In genomic region chr1:145995964-145996432, GRCh38 we compare ENCODE assay signal across 6 cellular contexts. TPM values are rescaled to one million over a fixed set of nuclear protein-coding genes. Genes with fewer than 3 reads are reported as not detected.
DNase-seq lines count a peak whose midpoint lies in the region; ATAC-seq and TF ChIP-seq lines count a peak whose summit lies in the region.

No MANE protein-coding gene starts in this region.

- H3K4me3 Mint-ChIP-seq in CD14-positive monocyte, result peak overlapping the region; percentile 99 to 100

- H3K27ac ChIP-seq in SK-N-MC, result no peak overlapping the region

- peaks cover 42 to 45% of the 10 kb centered on the region in 2 donors for H3K36me3 Mint-ChIP-seq in CD14-positive monocyte

- peaks cover 0 to 5% (median 0%) of the 10 kb centered on the region in 3 donors for H3K27me3 Mint-ChIP-seq in CD14-positive monocyte (ENCODE audit: low read depth in 3 of 3)

- no peak for TF ChIP-seq CTCF in CD14-positive monocyte (IDR thresholded peaks at IDR 0.05)

- H3K9me3 ChIP-seq in SK-N-MC (ENCODE audit: low read depth, low read length) (no peaks in the 10 kb centered on the region), iPS-15b (ENCODE audit: control insufficient read depth, insufficient read depth, low read length) (no peaks in the 10 kb centered on the region)

- ATAC-seq in HG03378 (IDR thresholded peaks at IDR 0.05; ENCODE audit: unreplicated experiment) (no peak), HG03175 (IDR thresholded peaks at IDR 0.05; ENCODE audit: unreplicated experiment) (no peak)

- H3K4me1 ChIP-seq in iPS-15b (ENCODE audit: control insufficient read depth, insufficient read depth, low read length), result peaks cover 12% of the 10 kb centered on the region

- DNase-seq in CD14-positive monocyte (ENCODE audit: low spot score) (no peak), SK-N-MC (ENCODE audit: low read depth, low spot score) (no peak), AG08396 (ENCODE audit: low spot score) (no peak)

- H3K9ac ChIP-seq in SK-N-MC (ENCODE audit: insufficient read length), result peak overlapping the region; percentile 58
- peak overlapping the region; percentile 73 for H3K9ac ChIP-seq in iPS-15b (ENCODE audit: low read depth, low read length)

- peaks cover 64% of the 10 kb centered on the region for H3K4me1 Mint-ChIP-seq in CD14-positive monocyte

- H3K27me3 ChIP-seq in iPS-15b (ENCODE audit: control insufficient read depth, insufficient read depth, low read length), result peaks cover 11% of the 10 kb centered on the region

- H3K27ac Mint-ChIP-seq in CD14-positive monocyte, result peak overlapping the region; percentile 93 to 99 (median 97)

- H3K4me3 ChIP-seq in SK-N-MC (peak overlapping the region; percentile 86), iPS-15b (ENCODE audit: low read depth, low read length) (peak overlapping the region; percentile 93)

- H3K36me3 ChIP-seq in SK-N-MC (ENCODE audit: insufficient read depth, low read length) (peaks cover 3% of the 10 kb centered on the region; the same call in 1 of the 2 replicates), iPS-15b (ENCODE audit: control insufficient read depth, insufficient read depth, low read length) (peaks cover 9% of the 10 kb centered on the region)

- H3K9me3 Mint-ChIP-seq in CD14-positive monocyte, result peaks cover 0 to 12% (median 2%) of the 10 kb centered on the region in 7 donors

- intact Hi-C loops in CD14-positive monocyte (cut with micrococcal nuclease), result loop anchor here (1.0 to 5.0 kb wide), 3 partner anchors 15 to 34 kb away; partner anchors contain the start of genes ANKRD34A (in 1 of the 2) and POLR3GL (in 1 of the 2)

RNA-seq across cellular contexts. Expression of gene TXNIP, which starts 0.4 kb away (rescaled TPM):
- 100 to 1,000 TPM; 640 to 844 TPM for polyA plus RNA-seq in CD14-positive monocyte

RNA-seq across cellular contexts. Expression of gene HJV, which starts 25.5 kb away (rescaled TPM):
- not detected for polyA plus RNA-seq in CD14-positive monocyte

RNA-seq across cellular contexts. Expression of gene POLR3GL, which starts 31.5 kb away (rescaled TPM):
- 10 to 100 TPM; 36.2 to 39.0 TPM for polyA plus RNA-seq in CD14-positive monocyte

RNA-seq across cellular contexts. Expression of gene ANKRD34A, which starts 31.6 kb away (rescaled TPM):
- not detected for polyA plus RNA-seq in CD14-positive monocyte

RNA-seq across cellular contexts. Expression of gene LIX1L, which starts 38.2 kb away (rescaled TPM):
- polyA plus RNA-seq in CD14-positive monocyte, result 1 to 10 TPM; 6.3 to 8.5 TPM
